8 cellular contexts compared by ENCODE assay signal in genomic region chr7:16644157-16644556, GRCh38. TPM values are rescaled to one million over a fixed set of nuclear protein-coding genes. Genes with fewer than 3 reads are reported as not detected.
DNase-seq lines count a peak whose midpoint lies in the region; ATAC-seq and TF ChIP-seq lines count a peak whose summit lies in the region.

No MANE protein-coding gene starts in this region.

- H3K27me3 Mint-ChIP-seq in WTC11 (ENCODE audit: low read depth), result peaks cover 3% of the 10 kb centered on the region

- H3K27me3 ChIP-seq in iPS DF 6.9 (ENCODE audit: control insufficient read depth, insufficient read depth, low read length) (peaks cover 2% of the 10 kb centered on the region; the same call in 1 of the 2 replicates), skeletal muscle satellite cell (ENCODE audit: control insufficient read depth, insufficient read depth, low read length) (no peaks in the 10 kb centered on the region)

- H3K4me1 Mint-ChIP-seq in WTC11, result peaks cover 34% of the 10 kb centered on the region

- H3K4me3 ChIP-seq in HEK293 (ENCODE audit: low read depth, low read length) (peak overlapping the region; percentile 82), iPS DF 6.9 (ENCODE audit: low read length) (peak overlapping the region; percentile 96; the same call in 1 of the 2 replicates), skeletal muscle satellite cell (ENCODE audit: low read length) (peak overlapping the region; percentile 89)

- no peak overlapping the region for H3K27ac Mint-ChIP-seq in WTC11

- peak overlapping the region; percentile 82 for H3K9ac ChIP-seq in skeletal muscle satellite cell (ENCODE audit: low read depth, low read length)

- peak overlapping the region; percentile 99 for H3K4me3 Mint-ChIP-seq in WTC11

- H3K36me3 Mint-ChIP-seq in WTC11, result no peaks in the 10 kb centered on the region

- H3K27ac ChIP-seq in HEK293 (ENCODE audit: extremely low read depth, low read depth, low read length), result no peak overlapping the region
- no peak overlapping the region for H3K27ac ChIP-seq in iPS DF 6.9 (ENCODE audit: low read length)

- POLR2A ChIA-PET in HEK293 (lab: Yijun Ruan, JAX), result no interaction called here
- POLR2A ChIA-PET in WTC11 (lab: Charles Lee), result no interaction called here

- ATAC-seq in WTC11 (no peak), GM21423 (IDR thresholded peaks at IDR 0.05; ENCODE audit: unreplicated experiment) (no peak)

- CTCF ChIA-PET in HEK293 (lab: Yijun Ruan, JAX) (interaction anchor here (0.6 to 0.8 kb wide), 5 partner anchors 42 to 1055 kb away, joined by 3 to 4 read pairs (median 3); no protein-coding TSS in a partner anchor), WTC11 (lab: Charles Lee) (no interaction called here)

- no CpG with 5 or more reads among the region's 4 CpGs for WGBS in iPS DF 6.9 (ENCODE audit: insufficient coverage, insufficient read length)

- H3K4me2 ChIP-seq in skeletal muscle satellite cell (ENCODE audit: low read length), result peak overlapping the region; percentile 82

- H3K36me3 ChIP-seq in HEK293 (ENCODE audit: control insufficient read depth in 2 of 2, insufficient read depth in 1 of 2, low read length in 2 of 2) (no peaks in the 10 kb centered on the region; a peak in 2 of 3 replicates), iPS DF 6.9 (ENCODE audit: control insufficient read depth, insufficient read depth, low read length) (no peaks in the 10 kb centered on the region), skeletal muscle satellite cell (ENCODE audit: insufficient read depth, low read length) (no peaks in the 10 kb centered on the region)

- DNase-seq in WTC11 (ENCODE audit: low spot score) (no peak), iPS DF 6.9 (ENCODE audit: low read depth, low spot score) (no peak), DMS153 treated with DMSO at 0.1 percent for 48 hours (lab: John Stamatoyannopoulos, UW; ENCODE audit: unreplicated experiment) (no peak), SK-N-DZ (ENCODE audit: low spot score) (no peak), DMS153 (lab: John Stamatoyannopoulos, UW) (no peak)

- no peaks in the 10 kb centered on the region for H3K9me3 ChIP-seq in HEK293 (ENCODE audit: control insufficient read depth, insufficient read depth, low read depth, low read length)
- no peaks in the 10 kb centered on the region for H3K9me3 ChIP-seq in iPS DF 6.9 (ENCODE audit: control insufficient read depth, insufficient read depth, low read length)
- H3K9me3 ChIP-seq in skeletal muscle satellite cell (replicated peaks; ENCODE audit: low read length), result no peaks in the 10 kb centered on the region

- H3K4me1 ChIP-seq in HEK293 (ENCODE audit: control insufficient read depth, insufficient read depth, low read length) (0 out of 2 replicates have a peak, but pooled peaks cover 7% of the 10 kb centered on the region), iPS DF 6.9 (ENCODE audit: control insufficient read depth, insufficient read depth, low read length) (no peaks in the 10 kb centered on the region), skeletal muscle satellite cell (ENCODE audit: control insufficient read depth, insufficient read depth, low read length) (peaks cover 27% of the 10 kb centered on the region)

- TF ChIP-seq CTCF in HEK293 (tag by site-specific recombination; IDR thresholded peaks at IDR 0.05), result no peak
- no peak for TF ChIP-seq CTCF in WTC11 (IDR thresholded peaks at IDR 0.05)

- H3K9me3 Mint-ChIP-seq in WTC11, result no peaks in the 10 kb centered on the region

TF ChIP-seq in HEK293, 187 proteins besides CTCF, POLR2A, EP300 and RAD21:
- TF ChIP-seq RBAK (tag by site-specific recombination; IDR thresholded peaks at IDR 0.05) (no peak), SCRT2 (tag by site-specific recombination; IDR thresholded peaks at IDR 0.05) (peak; percentile 87)
TF ChIP-seq in HEK293: peak in this region for 1.

TF ChIP-seq in WTC11, 78 proteins besides CTCF, POLR2A, EP300 and RAD21 (continues in another document):
- TF ChIP-seq, protein P1, sequence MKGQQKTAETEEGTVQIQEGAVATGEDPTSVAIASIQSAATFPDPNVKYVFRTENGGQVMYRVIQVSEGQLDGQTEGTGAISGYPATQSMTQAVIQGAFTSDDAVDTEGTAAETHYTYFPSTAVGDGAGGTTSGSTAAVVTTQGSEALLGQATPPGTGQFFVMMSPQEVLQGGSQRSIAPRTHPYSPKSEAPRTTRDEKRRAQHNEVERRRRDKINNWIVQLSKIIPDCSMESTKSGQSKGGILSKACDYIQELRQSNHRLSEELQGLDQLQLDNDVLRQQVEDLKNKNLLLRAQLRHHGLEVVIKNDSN (CRISPR knock-in tag; IDR thresholded peaks at IDR 0.05), result no peak
- TF ChIP-seq ZNF281 (CRISPR knock-in tag; IDR thresholded peaks at IDR 0.05) (no peak), GRHL2 (CRISPR knock-in tag; IDR thresholded peaks at IDR 0.05; ENCODE audit: insufficient replicate concordance, severe bottlenecking) (no peak), FOXJ3 (CRISPR knock-in tag; IDR thresholded peaks at IDR 0.05; ENCODE audit: borderline replicate concordance) (no peak), GTF2I (CRISPR knock-in tag; conservative IDR thresholded peaks at IDR 0.05) (no peak), ATF3 (CRISPR knock-in tag; conservative IDR thresholded peaks at IDR 0.05) (no peak), HMGXB4 (CRISPR knock-in tag; IDR thresholded peaks at IDR 0.05) (no peak)
- TF ChIP-seq, protein P2, sequence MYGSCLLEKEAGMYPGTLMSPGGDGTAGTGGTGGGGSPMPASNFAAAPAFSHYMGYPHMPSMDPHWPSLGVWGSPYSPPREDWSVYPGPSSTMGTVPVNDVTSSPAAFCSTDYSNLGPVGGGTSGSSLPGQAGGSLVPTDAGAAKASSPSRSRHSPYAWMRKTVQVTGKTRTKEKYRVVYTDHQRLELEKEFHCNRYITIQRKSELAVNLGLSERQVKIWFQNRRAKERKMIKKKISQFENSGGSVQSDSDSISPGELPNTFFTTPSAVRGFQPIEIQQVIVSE (CRISPR knock-in tag; IDR thresholded peaks at IDR 0.05; ENCODE audit: borderline replicate concordance), result no peak

RNA-seq across cellular contexts. Expression of gene ANKMY2, which starts 1.4 kb away (rescaled TPM):
- 12.0 to 13.6 TPM (median 13.0 TPM) in 3 replicates for total RNA-seq in WTC11 (2021)
- total RNA-seq in skeletal muscle satellite cell (2012; rRNA removed), result 14.0 and 14.7 TPM in 2 replicates
- polyA plus RNA-seq in SK-N-DZ (2014; cell fraction: cytosol; rRNA removed), result 14.6 and 21.9 TPM in 2 replicates
- 15.3 and 17.0 TPM in 2 replicates for polyA plus RNA-seq in SK-N-DZ (2014; cell fraction: nucleus; rRNA removed)

RNA-seq across cellular contexts. Expression of gene BZW2, which starts 1.8 kb away (rescaled TPM):
- 100.0 to 105 TPM (median 104 TPM) in 3 replicates for total RNA-seq in WTC11 (2021)
- 87.4 and 106 TPM in 2 replicates for total RNA-seq in skeletal muscle satellite cell (2012; rRNA removed)
- polyA plus RNA-seq in SK-N-DZ (2014; cell fraction: cytosol; rRNA removed), result 167 and 193 TPM in 2 replicates
- polyA plus RNA-seq in SK-N-DZ (2014; cell fraction: nucleus; rRNA removed), result 87.9 and 91.2 TPM in 2 replicates
